ENCODE assay signal across 18 cellular contexts in genomic region chrY:14850734-14851133, GRCh38.
"Had no signal": no experiment of that assay in that cellular context is flagged by ENCODE, and none has a peak within 500 bp of the region (broad histone marks: within the 10 kb centered on the region; RNA-seq: fewer than 3 reads in every experiment).

No MANE protein-coding gene starts in this region.

- H3K9me3 ChIP-seq: gastrocnemius medialis, pancreas, upper lobe of right lung had no signal

- H3K27me3 ChIP-seq: gastrocnemius medialis, pancreas, upper lobe of right lung had no signal

- DNase-seq: activated CD4-positive, alpha-beta T cell treated with anti-CD3 and anti-CD28 coated beads, Interleukin-2, amount 50 U/mL, for 48 hours; activated CD4-positive, CD25-positive, alpha-beta regulatory T cell treated with anti-CD3 and anti-CD28 coated beads, Interleukin-2, amount 50 U/mL, for 72 hours; activated CD8-positive, alpha-beta memory T cell treated with anti-CD3 and anti-CD28 coated beads, Interleukin-2, amount 10 ng/mL, durations not matched to agents 7 days and 5 days; activated effector memory CD4-positive, alpha-beta T cell treated with Interleukin-2 at 50 U/mL for 16 hours; activated T-cell treated with anti-CD3 and anti-CD28 coated beads, Interleukin-2, amount 50 U/mL, for 24 hours; amygdala; endodermal cell; gastrocnemius medialis; pancreas; stimulated activated CD4-positive, alpha-beta T cell treated with anti-CD3 and anti-CD28 coated beads, Interleukin-15, amount 100 ng/mL, for 24 hours; stimulated activated CD4-positive, alpha-beta T cell treated with anti-CD3 and anti-CD28 coated beads, Interleukin-4, amount 100 ng/mL, for 24 hours; upper lobe of right lung had no signal

- ATAC-seq: activated CD8-positive, alpha-beta memory T cell treated with anti-CD3 and anti-CD28 coated beads, Interleukin-2, amount 10 ng/mL, durations not matched to agents 7 days and 5 days; esophagus mucosa; gastrocnemius medialis; pancreas; upper lobe of right lung had no signal

- H3K27ac ChIP-seq: gastrocnemius medialis, pancreas, upper lobe of right lung had no signal

- FAIRE-seq: keratinocyte, pancreas had no signal

- H3K4me1 ChIP-seq: gastrocnemius medialis, pancreas, upper lobe of right lung had no signal

- H3K9me3 Mint-ChIP-seq: activated naive CD4-positive, alpha-beta T cell treated with anti-CD3 and anti-CD28 coated beads, Interleukin-2, amount 50 U/mL, for 24 hours; activated T-cell treated with anti-CD3 and anti-CD28 coated beads, Interleukin-2, amount 50 U/mL, for 24 hours; brain; endodermal cell; stimulated activated naive CD8-positive, alpha-beta T cell treated with anti-CD3 and anti-CD28 coated beads, Interleukin-15, Interleukin-2, amounts not matched to agents 100 ng/mL and 50 ng/mL, for 24 hours; T-helper 2 cell treated with Interferon-gamma antibody and Interleukin-4, amounts not matched to agents 5 μg/mL and 100 μg/mL, for 36 hours had no signal

- H3K27me3 Mint-ChIP-seq: activated CD8-positive, alpha-beta memory T cell treated with anti-CD3 and anti-CD28 coated beads, Interleukin-2, amount 10 ng/mL, durations not matched to agents 7 days and 5 days; activated naive CD4-positive, alpha-beta T cell treated with anti-CD3 and anti-CD28 coated beads, Interleukin-2, amount 50 U/mL, for 24 hours; activated T-cell treated with anti-CD3 and anti-CD28 coated beads, Interleukin-2, amount 50 U/mL, for 24 hours; brain had no signal

- H3K27ac Mint-ChIP-seq: activated CD8-positive, alpha-beta memory T cell treated with anti-CD3 and anti-CD28 coated beads, Interleukin-2, amount 10 ng/mL, durations not matched to agents 7 days and 5 days; activated naive CD4-positive, alpha-beta T cell treated with anti-CD3 and anti-CD28 coated beads, Interleukin-2, amount 50 U/mL, for 24 hours; activated T-cell treated with anti-CD3 and anti-CD28 coated beads, Interleukin-2, amount 50 U/mL, for 24 hours; brain; endodermal cell; stimulated activated naive CD8-positive, alpha-beta T cell treated with anti-CD3 and anti-CD28 coated beads, Interleukin-15, Interleukin-2, amounts not matched to agents 100 ng/mL and 50 ng/mL, for 24 hours; T-helper 2 cell treated with Interferon-gamma antibody and Interleukin-4, amounts not matched to agents 5 μg/mL and 100 μg/mL, for 36 hours had no signal

- H3K4me1 Mint-ChIP-seq: activated CD8-positive, alpha-beta memory T cell treated with anti-CD3 and anti-CD28 coated beads, Interleukin-2, amount 10 ng/mL, durations not matched to agents 7 days and 5 days; activated naive CD4-positive, alpha-beta T cell treated with anti-CD3 and anti-CD28 coated beads, Interleukin-2, amount 50 U/mL, for 24 hours; brain; endodermal cell had no signal

- H3K36me3 Mint-ChIP-seq: activated CD8-positive, alpha-beta memory T cell treated with anti-CD3 and anti-CD28 coated beads, Interleukin-2, amount 10 ng/mL, durations not matched to agents 7 days and 5 days; activated naive CD4-positive, alpha-beta T cell treated with anti-CD3 and anti-CD28 coated beads, Interleukin-2, amount 50 U/mL, for 24 hours; brain had no signal

- H3K36me3 ChIP-seq: gastrocnemius medialis, pancreas, upper lobe of right lung had no signal

- H3K4me3 ChIP-seq: gastrocnemius medialis, pancreas, upper lobe of right lung had no signal

- H3K4me3 Mint-ChIP-seq: activated CD8-positive, alpha-beta memory T cell treated with anti-CD3 and anti-CD28 coated beads, Interleukin-2, amount 10 ng/mL, durations not matched to agents 7 days and 5 days; activated naive CD4-positive, alpha-beta T cell treated with anti-CD3 and anti-CD28 coated beads, Interleukin-2, amount 50 U/mL, for 24 hours; activated T-cell treated with anti-CD3 and anti-CD28 coated beads, Interleukin-2, amount 50 U/mL, for 24 hours; brain; endodermal cell; stimulated activated naive CD8-positive, alpha-beta T cell treated with anti-CD3 and anti-CD28 coated beads, Interleukin-15, Interleukin-2, amounts not matched to agents 100 ng/mL and 50 ng/mL, for 24 hours; T-helper 2 cell treated with Interferon-gamma antibody and Interleukin-4, amounts not matched to agents 5 μg/mL and 100 μg/mL, for 36 hours had no signal
